3 cellular contexts compared by ENCODE assay signal in genomic region chr13:113314895-113315470, GRCh38. TPM values are rescaled to one million over a fixed set of nuclear protein-coding genes. Genes with fewer than 3 reads are reported as not detected.
"Had no signal": no experiment of that assay in that cellular context is flagged by ENCODE, and none has a peak within 500 bp of the region (broad histone marks: within the 10 kb centered on the region; RNA-seq: fewer than 3 reads in every experiment).

No MANE protein-coding gene starts in this region.

RNA-seq across cellular contexts. Expression of gene GRTP1, which starts 48.9 kb away (rescaled TPM):
- total RNA-seq: activated CD8-positive, alpha-beta memory T cell treated with anti-CD3 and anti-CD28 coated beads for 36 hours; activated naive CD8-positive, alpha-beta T cell treated with anti-CD3 and anti-CD28 coated beads for 36 hours; activated T-helper 2 cell treated with anti-CD3 and anti-CD28 coated beads, Interferon-gamma antibody, Interleukin-2, Interleukin-4, amounts not matched to agents 10 μg/mL and 5 μg/mL and 100 μg/mL, durations not matched to agents 14 hours and 24 hours and 36 hours had no signal
